Comparison of ENCODE assay signal across 1 cellular context in the genomic region with DNA sequence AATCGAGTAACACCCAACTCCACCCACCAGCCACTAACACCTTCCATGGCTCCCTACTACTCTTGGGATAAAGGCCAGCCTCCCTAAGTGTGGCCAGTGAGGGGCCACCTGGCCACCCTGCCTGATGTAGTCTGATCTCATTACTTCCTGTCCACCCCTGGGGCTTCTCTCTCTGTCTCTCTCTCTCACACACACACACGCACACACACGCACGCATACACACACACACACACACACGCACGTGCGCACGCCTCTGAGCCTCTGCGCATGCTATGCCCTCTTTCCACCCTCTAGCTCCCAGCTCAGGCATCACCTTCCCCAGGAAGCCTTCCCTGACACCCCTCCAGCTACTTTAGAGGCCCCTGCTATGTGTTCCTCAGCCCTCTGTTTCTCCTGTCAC.
TF ChIP-seq lines count a peak whose summit lies in the region.

No MANE protein-coding gene starts in this region.

TF ChIP-seq in K562, 482 proteins besides CTCF, POLR2A, EP300 and RAD21:
- TF ChIP-seq BHLHE40 (IDR thresholded peaks at IDR 0.05; ENCODE audit: low read length) (0 out of 2 replicates have a peak, but pooled peaks have one; percentile 53), RNF2 (IDR thresholded peaks at IDR 0.05) (no peak), SMAD4 (CRISPR knock-in tag; conservative IDR thresholded peaks at IDR 0.05) (no peak), NRF1 (conservative IDR thresholded peaks at IDR 0.05 in 1 of 2, IDR thresholded peaks at IDR 0.05 in 1 of 2) (0 out of 4 replicates have a peak, but pooled peaks have one; percentile 12 to 30)
TF ChIP-seq in K562: peak in this region for 2.
